Comparison of ENCODE assay signal across 1 cellular context in genomic region chr1:150789396-150789795, GRCh38.
TF ChIP-seq lines count a peak whose summit lies in the region.

No MANE protein-coding gene starts in this region.

TF ChIP-seq in H1, 55 proteins besides CTCF, POLR2A, EP300 and RAD21:
- TF ChIP-seq PHF8 (conservative IDR thresholded peaks at IDR 0.05; ENCODE audit: low read depth, low read length) (no peak), TEAD4 (IDR thresholded peaks at IDR 0.05; ENCODE audit: low read depth, low read length) (no peak), SRF (IDR thresholded peaks at IDR 0.05; ENCODE audit: low read depth, low read length) (no peak), SIN3A (conservative IDR thresholded peaks at IDR 0.05 in 1 of 2, IDR thresholded peaks at IDR 0.05 in 1 of 2; ENCODE audit: low read depth in 1 of 2, low read length in 2 of 2) (no peak), E2F6 (IDR thresholded peaks at IDR 0.05) (no peak), CHD7 (IDR thresholded peaks at IDR 0.05; ENCODE audit: insufficient replicate concordance, low read length) (no peak), SP1 (IDR thresholded peaks at IDR 0.05; ENCODE audit: low read depth, low read length) (no peak), POU5F1 (IDR thresholded peaks at IDR 0.05; ENCODE audit: low read depth, low read length) (no peak), MAFK (IDR thresholded peaks at IDR 0.05; ENCODE audit: low read depth, low read length) (no peak), SP4 (IDR thresholded peaks at IDR 0.05; ENCODE audit: low read length) (no peak), ATF3 (IDR thresholded peaks at IDR 0.05; ENCODE audit: insufficient read depth, low read depth, low read length) (no peak), RNF2 (IDR thresholded peaks at IDR 0.05; ENCODE audit: borderline replicate concordance, low read depth, low read length, missing control alignments, poor library complexity, severe bottlenecking) (no peak), TBP (IDR thresholded peaks at IDR 0.05; ENCODE audit: low read depth, low read length) (no peak), POLR2AphosphoS5 (IDR thresholded peaks at IDR 0.05; ENCODE audit: low read depth, low read length) (no peak)
